In the genomic region with DNA sequence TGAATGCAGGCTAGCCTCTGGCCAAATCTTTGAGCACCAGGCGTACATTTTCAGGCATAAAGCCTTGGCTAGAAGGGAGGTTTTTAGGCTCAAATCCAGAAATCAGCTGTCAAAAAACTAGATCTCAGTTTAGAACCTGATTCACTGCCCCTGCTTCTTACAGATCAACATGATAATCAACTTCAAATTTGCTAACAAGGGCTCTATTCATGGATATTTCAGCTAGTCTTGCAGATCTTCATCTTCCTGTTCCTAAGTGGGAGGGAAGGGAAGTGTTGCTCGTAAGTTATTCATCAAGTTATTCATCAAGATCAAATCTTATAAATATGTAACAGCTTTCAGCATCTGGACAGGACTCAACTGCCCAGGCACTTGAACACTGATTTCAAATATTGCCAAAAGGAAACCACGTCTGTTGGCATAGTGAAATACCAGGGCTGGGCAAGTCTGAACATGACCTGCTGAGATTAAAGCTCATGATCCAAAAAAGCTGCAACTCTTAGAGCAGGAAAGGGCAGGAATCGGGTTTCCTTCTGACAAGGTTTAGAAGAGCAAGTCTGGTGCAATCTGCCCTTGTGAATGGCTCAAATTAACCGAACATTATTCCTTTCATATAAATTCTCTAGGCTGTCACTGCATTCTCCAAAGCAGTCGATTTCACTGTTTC, we compare ENCODE assay signal across 7 cellular contexts.
DNase-seq lines count a peak whose midpoint lies in the region; ATAC-seq, FAIRE-seq and TF ChIP-seq lines count a peak whose summit lies in the region.

No MANE protein-coding gene starts in this region.

- H3K9ac ChIP-seq in rectal smooth muscle tissue (ENCODE audit: low read length): no peak overlapping the region

- peak overlapping the region; percentile 18 for H3K4me3 ChIP-seq in rectal smooth muscle tissue (ENCODE audit: low read length)
- H3K4me3 ChIP-seq in CD8-positive, alpha-beta T cell (ENCODE audit: low read depth, low read length): no peak overlapping the region

- CTCF ChIA-PET in CD8-positive, alpha-beta T cell (lab: Charles Lee): no interaction called here

- POLR2A ChIA-PET in CD8-positive, alpha-beta T cell (lab: Charles Lee): no interaction called here

- H3K4me1 ChIP-seq in rectal smooth muscle tissue (ENCODE audit: control insufficient read depth, insufficient read depth, low read length): peaks cover 21% of the 10 kb centered on the region
- H3K4me1 ChIP-seq in CD8-positive, alpha-beta T cell (ENCODE audit: insufficient read depth, low read length): no peaks in the 10 kb centered on the region

- DNase-seq in HTR-8/SVneo (ENCODE audit: insufficient read length, low spot score) (peak; percentile 61), SHP77 treated with DMSO at 0.1 percent for 48 hours (lab: John Stamatoyannopoulos, UW) (peak; percentile 87), foreskin melanocyte (peak; percentile 87)
- DNase-seq in activated naive CD4-positive, alpha-beta T cell (lab: John Stamatoyannopoulos, UW): no peak
- DNase-seq in CD8-positive, alpha-beta T cell: no peak

- H3K27me3 ChIP-seq in rectal smooth muscle tissue (ENCODE audit: control insufficient read depth, insufficient read depth, low read length): no peaks in the 10 kb centered on the region
- H3K27me3 ChIP-seq in CD8-positive, alpha-beta T cell (ENCODE audit: insufficient read depth, low read length): no peaks in the 10 kb centered on the region

- TF ChIP-seq CTCF in CD8-positive, alpha-beta T cell (IDR thresholded peaks at IDR 0.05): no peak

- H3K36me3 Mint-ChIP-seq in CD8-positive, alpha-beta T cell: no peaks in the 10 kb centered on the region

- H3K9me3 ChIP-seq in CD8-positive, alpha-beta T cell (ENCODE audit: low read length): no peaks in the 10 kb centered on the region

- no peaks in the 10 kb centered on the region for H3K36me3 ChIP-seq in rectal smooth muscle tissue (ENCODE audit: control insufficient read depth, insufficient read depth, low read length)
- H3K36me3 ChIP-seq in CD8-positive, alpha-beta T cell (ENCODE audit: insufficient read depth, low read length): no peaks in the 10 kb centered on the region

- H3K4me3 Mint-ChIP-seq in CD8-positive, alpha-beta T cell: no peak overlapping the region

- H3K27me3 Mint-ChIP-seq in CD8-positive, alpha-beta T cell (ENCODE audit: low read depth): no peaks in the 10 kb centered on the region

- no peak for ATAC-seq in GM21515 (IDR thresholded peaks at IDR 0.05; ENCODE audit: unreplicated experiment)
- no peak for ATAC-seq in CD8-positive, alpha-beta T cell

- peak; percentile 31 for FAIRE-seq in HTR-8/SVneo (lab: Jason Lieb, UNC)

- H3K27ac ChIP-seq in rectal smooth muscle tissue (ENCODE audit: low read depth, low read length): peak overlapping the region; percentile 38
- H3K27ac ChIP-seq in CD8-positive, alpha-beta T cell (ENCODE audit: low read depth, low read length): no peak overlapping the region

- intact Hi-C loops in CD8-positive, alpha-beta T cell (cut with DNase I, micrococcal nuclease): no loop called here

- no peak overlapping the region for H3K27ac Mint-ChIP-seq in CD8-positive, alpha-beta T cell

- H3K4me1 Mint-ChIP-seq in CD8-positive, alpha-beta T cell (ENCODE audit: low read depth): no peaks in the 10 kb centered on the region

- H3K9me3 Mint-ChIP-seq in CD8-positive, alpha-beta T cell: no peaks in the 10 kb centered on the region

Comparison
In these comparisons a context has a peak if more than half of its experiments do, and no peak if none do; other contexts are left out.
1. DNase-seq: peak in HTR-8/SVneo (single experiment), SHP77 treated with DMSO at 0.1 percent for 48 hours (single experiment) and foreskin melanocyte (single experiment); none in activated naive CD4-positive, alpha-beta T cell (0 of 4) and CD8-positive, alpha-beta T cell (0 of 7).